Comparison of ENCODE assay signal across 9 cellular contexts in the genomic region with DNA sequence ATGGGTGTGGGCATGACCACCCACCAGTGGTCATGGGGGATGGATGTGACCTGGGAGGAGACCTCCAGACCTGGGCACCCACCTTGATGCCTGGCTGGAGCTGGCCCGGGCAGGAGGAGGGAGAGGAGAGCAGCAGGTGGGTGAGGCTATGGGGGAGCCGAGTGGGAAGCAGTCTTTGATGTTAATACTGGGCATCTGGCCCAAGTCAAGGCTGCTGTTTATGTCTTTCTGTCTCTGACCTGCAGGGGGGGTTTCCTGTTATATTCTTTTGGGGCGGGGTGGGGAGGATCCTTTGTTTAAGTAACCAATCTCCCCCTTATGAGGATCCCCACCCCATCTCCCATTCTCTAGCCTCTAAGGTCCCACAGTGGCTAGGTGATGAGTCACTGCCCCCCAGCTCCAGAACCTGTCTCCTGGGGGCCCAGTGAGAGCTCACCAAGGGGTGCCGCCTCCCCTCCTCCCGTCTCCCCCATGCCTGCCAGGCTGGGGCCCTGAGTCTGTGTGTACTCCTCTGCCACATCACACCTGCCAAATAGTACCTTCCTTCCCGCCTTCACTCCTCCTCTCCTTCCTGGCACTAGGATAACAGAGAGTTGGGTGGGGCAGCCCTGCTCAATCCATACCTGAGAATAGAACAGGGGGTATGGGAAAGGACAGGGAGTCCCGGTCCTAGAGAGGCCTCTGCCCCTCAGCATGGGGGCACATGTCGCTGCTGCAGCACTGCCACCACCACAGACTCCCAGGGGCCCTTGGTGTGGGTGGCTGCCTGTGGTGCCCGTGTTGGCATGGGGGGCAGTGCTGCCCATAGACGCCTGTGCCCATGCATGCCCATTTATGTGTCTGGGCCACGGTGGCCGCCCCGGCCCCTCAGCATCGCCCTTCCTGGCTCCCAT. TPM values are rescaled to one million over a fixed set of nuclear protein-coding genes. Genes with fewer than 3 reads are reported as not detected.
DNase-seq lines count a peak whose midpoint lies in the region; ATAC-seq, FAIRE-seq and TF ChIP-seq lines count a peak whose summit lies in the region.
"Had no signal": no experiment of that assay in that cellular context is flagged by ENCODE, and none has a peak within 500 bp of the region (broad histone marks: within the 10 kb centered on the region; RNA-seq: fewer than 3 reads in every experiment).

No MANE protein-coding gene starts in this region.

- no peaks in the 10 kb centered on the region for H3K27me3 ChIP-seq in Karpas-422 (ENCODE audit: low read length)
- no peaks in the 10 kb centered on the region for H3K27me3 ChIP-seq in dorsolateral prefrontal cortex

- DNase-seq in DMS 273 treated with DMSO at 0.1 percent for 48 hours (lab: John Stamatoyannopoulos, UW) (peak; percentile 87), Karpas-422 (peak; percentile 67), T-helper 22 cell (ENCODE audit: low read depth) (peak; percentile 35), dorsolateral prefrontal cortex (no peak), natural killer cell (peak; percentile 52), RCC 7860 (ENCODE audit: low spot score) (no peak), midbrain (lab: John Stamatoyannopoulos, UW) (no peak)

- no peaks in the 10 kb centered on the region for H3K9me2 ChIP-seq in Karpas-422 (replicated peaks; ENCODE audit: insufficient read depth, low read length)

- no peak overlapping the region for H3K4me3 ChIP-seq in Karpas-422 (ENCODE audit: low read length)
- peak overlapping the region; percentile 29 to 71 (median 52) for H3K4me3 ChIP-seq in dorsolateral prefrontal cortex

- peak overlapping the region; percentile 87 for H3K4me3 Mint-ChIP-seq in natural killer cell

- peak overlapping the region; percentile 84 to 95 for H3K27ac Mint-ChIP-seq in natural killer cell

- H3K27me3 Mint-ChIP-seq in natural killer cell (ENCODE audit: low read depth in 2 of 2), result no peaks in the 10 kb centered on the region

- H3K27ac ChIP-seq in Karpas-422 (ENCODE audit: low read length) (no peak overlapping the region), dorsolateral prefrontal cortex (peak overlapping the region; percentile 93 to 100 (median 100))

- TF ChIP-seq CTCF in dorsolateral prefrontal cortex (IDR thresholded peaks at IDR 0.05 in 54 of 56, conservative IDR thresholded peaks at IDR 0.05 in 2 of 56; ENCODE audit: low read depth in 1 of 56, partially characterized antibody in 56 of 56), result peak in 26 of 56 donors; percentile 6 to 38 (median 20)
- peak; percentile 59 for TF ChIP-seq CTCF in natural killer cell (IDR thresholded peaks at IDR 0.05)

- ATAC-seq in natural killer cell (peak; percentile 68 to 71 (median 69)), HG03045 (IDR thresholded peaks at IDR 0.05; ENCODE audit: unreplicated experiment) (no peak)

- no peak overlapping the region for H2AFZ ChIP-seq in Karpas-422 (ENCODE audit: low read length)

- H3K36me3 Mint-ChIP-seq in natural killer cell, result no peaks in the 10 kb centered on the region

- no peaks in the 10 kb centered on the region for H3K9me3 ChIP-seq in Karpas-422 (ENCODE audit: low read length)

- 0 out of 2 replicates have a peak, but pooled peaks cover 3% of the 10 kb centered on the region for H4K20me1 ChIP-seq in Karpas-422 (ENCODE audit: insufficient read depth, low read depth, low read length)

- no peaks in the 10 kb centered on the region for H3K79me2 ChIP-seq in Karpas-422 (ENCODE audit: low read length)

- peaks cover 54 to 85% of the 10 kb centered on the region in 2 donors for H3K4me1 Mint-ChIP-seq in natural killer cell

- no peaks in the 10 kb centered on the region for H3K9me3 Mint-ChIP-seq in natural killer cell

- no peak overlapping the region for H3K9ac ChIP-seq in Karpas-422 (ENCODE audit: low read length)

- no peaks in the 10 kb centered on the region for H3K36me3 ChIP-seq in Karpas-422 (ENCODE audit: insufficient read depth, low read length)

- no peak overlapping the region for H3K4me2 ChIP-seq in Karpas-422 (ENCODE audit: low read depth, low read length, poor library complexity, severe bottlenecking)

- intact Hi-C loops in dorsolateral prefrontal cortex (cut with DNase I) (loop anchor here (2.0 kb wide), 1 partner anchor 37 kb away; no protein-coding TSS in a partner anchor), natural killer cell (cut with micrococcal nuclease) (loop anchor here (2.0 kb wide), 1 partner anchor 43 kb away; no protein-coding TSS in a partner anchor)

- peaks cover 39% of the 10 kb centered on the region for H3K4me1 ChIP-seq in Karpas-422 (ENCODE audit: low read length)

- no peak for FAIRE-seq in RCC 7860 (lab: Jason Lieb, UNC)

RNA-seq across cellular contexts. Expression of a gene that starts 7.2 kb away (rescaled TPM):
- total RNA-seq in Karpas-422 (2014; rRNA removed; shearing (Covaris generic); ENCODE audit: low replicate concordance), result 1.7 and 2.5 TPM in 2 replicates
- total RNA-seq in dorsolateral prefrontal cortex (100 to 1,000 TPM; 178 to 301 (median 231) TPM), natural killer cell (10 to 100 TPM; 40.8 to 55.7 (median 42.3) TPM)

RNA-seq across cellular contexts. Expression of a gene that starts 15.8 kb away (rescaled TPM):
- 40.8 and 50.6 TPM in 2 replicates for total RNA-seq in Karpas-422 (2014; rRNA removed; shearing (Covaris generic); ENCODE audit: low replicate concordance)
- total RNA-seq in dorsolateral prefrontal cortex, result 100 to 1,000 TPM in 59 of 120 experiments, 10 to 100 TPM in 61; 59.5 to 156 (median 99.1) TPM
- total RNA-seq in natural killer cell, result 100 to 1,000 TPM; 115 to 141 (median 126) TPM

RNA-seq across cellular contexts. Expression of a gene that starts 30.4 kb away (rescaled TPM):
- 0.65 and 0.67 TPM in 2 replicates for total RNA-seq in Karpas-422 (2014; rRNA removed; shearing (Covaris generic); ENCODE audit: low replicate concordance)
- total RNA-seq in dorsolateral prefrontal cortex (10 to 100 TPM; 26.9 to 97.0 (median 62.1) TPM), natural killer cell (10 to 100 TPM in 1 of 3 donors, 1 to 10 TPM in 2; 8.8 to 10.1 (median 9.9) TPM)

RNA-seq across cellular contexts. Expression of a gene that starts 51.8 kb away (rescaled TPM):
- 48.6 and 53.2 TPM in 2 replicates for total RNA-seq in Karpas-422 (2014; rRNA removed; shearing (Covaris generic); ENCODE audit: low replicate concordance)
- total RNA-seq in dorsolateral prefrontal cortex (100 to 1,000 TPM in 116 of 120 experiments, 10 to 100 TPM in 4; 87.8 to 143 (median 120) TPM), natural killer cell (100 to 1,000 TPM in 2 of 3 donors, 10 to 100 TPM in 1; 99.0 to 124 (median 110) TPM)

RNA-seq across cellular contexts. Expression of a gene that starts 54.8 kb away (rescaled TPM):
- total RNA-seq in Karpas-422 (2014; rRNA removed; shearing (Covaris generic); ENCODE audit: low replicate concordance), result not detected in 2 replicates
- 100 to 1,000 TPM in 1 of 120 experiments, 10 to 100 TPM in 8, 1 to 10 TPM in 30, under 1 TPM in 25, not detected in 56; 0.30 to 105 (median 1.8) TPM for total RNA-seq in dorsolateral prefrontal cortex
- not detected for total RNA-seq in natural killer cell
- total RNA-seq: T-helper 2 cell treated with Interferon-gamma antibody and Interleukin-4, amounts not matched to agents 100 ng/mL and 5 ng/mL, for 36 hours had no signal

Comparison
In these comparisons a context has a peak if more than half of its experiments do, and no peak if none do; other contexts are left out.
1. DNase-seq: peak in DMS 273 treated with DMSO at 0.1 percent for 48 hours (single experiment), Karpas-422 (single experiment), T-helper 22 cell (single experiment) and natural killer cell (single experiment); none in dorsolateral prefrontal cortex (0 of 10), RCC 7860 (single experiment) and midbrain (single experiment).
2. RNA of a gene that starts 7.2 kb away (total RNA-seq): 178 to 301 TPM in dorsolateral prefrontal cortex and 40.8 to 55.7 TPM in natural killer cell; 1.7 to 2.5 TPM in Karpas-422; every median in the first group is over 10 times any median in the second.